In genomic region chr2:159786938-159787337, GRCh38 we compare ENCODE assay signal across 1 cellular context.
TF ChIP-seq lines count a peak whose summit lies in the region.

No MANE protein-coding gene starts in this region.

TF ChIP-seq in H1, 55 proteins besides CTCF, POLR2A, EP300 and RAD21 (continued from another document):
- TF ChIP-seq CHD7 (IDR thresholded peaks at IDR 0.05; ENCODE audit: insufficient replicate concordance, low read length) (peak; percentile 78), KDM1A (IDR thresholded peaks at IDR 0.05; ENCODE audit: borderline replicate concordance, low read length) (no peak), NRF1 (IDR thresholded peaks at IDR 0.05; ENCODE audit: low read depth, low read length) (no peak), CHD1 (IDR thresholded peaks at IDR 0.05; ENCODE audit: low read depth, low read length) (no peak), CEBPB (IDR thresholded peaks at IDR 0.05; ENCODE audit: low read depth, low read length) (no peak), CHD2 (IDR thresholded peaks at IDR 0.05; ENCODE audit: low read length) (no peak), SIRT6 (IDR thresholded peaks at IDR 0.05; ENCODE audit: low read length) (no peak), ATF3 (IDR thresholded peaks at IDR 0.05; ENCODE audit: insufficient read depth, low read depth, low read length) (no peak), ASH2L (IDR thresholded peaks at IDR 0.05; ENCODE audit: low read length) (no peak), TBP (IDR thresholded peaks at IDR 0.05; ENCODE audit: low read depth, low read length) (no peak), SIX5 (IDR thresholded peaks at IDR 0.05; ENCODE audit: low read depth, low read length) (no peak), SUZ12 (IDR thresholded peaks at IDR 0.05; ENCODE audit: low read length) (no peak), TEAD4 (IDR thresholded peaks at IDR 0.05; ENCODE audit: low read depth, low read length) (peak; percentile 75)
